ENCODE assay signal across 8 cellular contexts in the genomic region with DNA sequence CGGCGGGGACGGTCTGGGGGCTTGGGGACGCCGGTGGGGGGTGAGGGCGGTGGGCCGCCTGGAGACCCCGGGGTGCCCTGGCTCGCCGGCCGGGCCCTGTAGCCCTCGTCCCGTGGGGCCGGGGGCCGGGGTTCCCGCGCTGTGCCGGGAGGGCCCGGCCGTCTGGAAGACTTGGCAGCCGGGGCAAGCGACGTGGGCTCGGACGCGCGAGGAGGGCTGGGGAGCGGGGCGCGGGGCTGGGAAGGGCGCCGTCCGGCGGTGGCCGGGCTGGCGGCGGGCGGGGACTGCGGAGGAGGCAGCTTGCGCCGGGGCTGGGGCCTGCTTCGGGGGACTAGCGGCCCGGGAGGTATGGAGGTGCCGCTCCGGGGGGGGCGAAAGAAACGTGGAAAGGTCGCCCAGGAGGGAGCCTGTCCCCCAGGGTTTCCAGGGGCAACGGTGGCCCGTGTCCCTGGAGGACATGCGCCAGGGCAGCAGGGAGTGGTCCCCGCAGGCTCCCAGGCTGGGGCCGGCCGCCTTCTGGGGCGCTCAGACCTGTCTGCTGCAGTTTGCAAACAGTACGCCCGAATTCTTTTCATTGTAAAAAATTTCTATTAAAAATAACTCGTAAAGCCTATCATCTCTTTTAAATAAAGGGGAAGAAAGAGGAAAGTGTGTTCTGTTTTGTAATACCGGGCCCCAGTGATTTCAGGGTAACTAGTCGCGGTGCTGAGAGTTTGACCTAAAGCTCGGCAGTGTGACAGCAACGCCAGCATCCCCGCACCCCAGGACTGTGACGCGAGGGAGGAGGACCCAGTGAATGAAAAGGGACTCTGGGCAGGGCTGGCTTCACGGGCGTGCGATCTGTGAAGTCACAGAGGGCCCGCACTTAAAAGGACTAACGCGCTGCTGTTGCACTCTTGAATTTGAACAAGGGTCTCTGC. TPM values are rescaled to one million over a fixed set of nuclear protein-coding genes. Genes with fewer than 3 reads are reported as not detected.
A peak's percentile ranks its signal among the peaks of the same experiment; 100 is the strongest.
DNase-seq lines count a peak whose midpoint lies in the region; ATAC-seq and TF ChIP-seq lines count a peak whose summit lies in the region.

No MANE protein-coding gene starts in this region.

- H3K4me3 ChIP-seq in GM08714 (ENCODE audit: low read length) (peak overlapping the region; percentile 70), colonic mucosa (peak overlapping the region; percentile 70), left lung (peak overlapping the region; percentile 58 to 65)

- peak overlapping the region; percentile 86 for H3K27ac Mint-ChIP-seq in activated CD4-positive, alpha-beta T cell treated with anti-CD3 and anti-CD28 coated beads for 36 hours

- H3K27me3 ChIP-seq in colonic mucosa (no peaks in the 10 kb centered on the region), left lung (peaks cover 3 to 49% of the 10 kb centered on the region in 2 donors)

- H3K9me3 ChIP-seq in colonic mucosa (no peaks in the 10 kb centered on the region), left lung (no peaks in the 10 kb centered on the region)

- ATAC-seq in activated CD4-positive, alpha-beta T cell treated with anti-CD3 and anti-CD28 coated beads for 36 hours = peak; percentile 45
- peak; percentile 73 for ATAC-seq in left lung

- no peaks in the 10 kb centered on the region for H3K27me3 Mint-ChIP-seq in activated CD4-positive, alpha-beta T cell treated with anti-CD3 and anti-CD28 coated beads for 36 hours

- TF ChIP-seq CTCF in colonic mucosa (IDR thresholded peaks at IDR 0.05) (no peak), left lung (IDR thresholded peaks at IDR 0.05) (peak in 1 of 2 donors; percentile 11)

- H3K36me3 ChIP-seq in colonic mucosa (no peaks in the 10 kb centered on the region), left lung (no peaks in the 10 kb centered on the region)

- peaks cover 30% of the 10 kb centered on the region for H3K4me1 Mint-ChIP-seq in activated CD4-positive, alpha-beta T cell treated with anti-CD3 and anti-CD28 coated beads for 36 hours

- peak overlapping the region; percentile 81 for H3K4me3 Mint-ChIP-seq in activated CD4-positive, alpha-beta T cell treated with anti-CD3 and anti-CD28 coated beads for 36 hours

- peaks cover 9% of the 10 kb centered on the region for H3K4me1 ChIP-seq in colonic mucosa
- peaks cover 0 to 17% of the 10 kb centered on the region in 2 donors for H3K4me1 ChIP-seq in left lung

- peaks cover 4% of the 10 kb centered on the region for H3K36me3 Mint-ChIP-seq in activated CD4-positive, alpha-beta T cell treated with anti-CD3 and anti-CD28 coated beads for 36 hours (ENCODE audit: low read depth)

- peak overlapping the region; percentile 73 to 94 for H3K9ac ChIP-seq in colonic mucosa (ENCODE audit: low read depth in 2 of 2, low read length in 2 of 2)

- H3K9me3 Mint-ChIP-seq in activated CD4-positive, alpha-beta T cell treated with anti-CD3 and anti-CD28 coated beads for 36 hours (ENCODE audit: low read depth) = no peaks in the 10 kb centered on the region

- H3K27ac ChIP-seq in colonic mucosa (peak overlapping the region; percentile 85), left lung (peak overlapping the region; percentile 81 to 87)

- intact Hi-C loops in activated CD4-positive, alpha-beta T cell treated with anti-CD3 and anti-CD28 coated beads for 36 hours (cut with DNase I, micrococcal nuclease) = loop anchor here (5.0 kb wide), 3 partner anchors 205 to 1595 kb away; a partner anchor contains a TSS
- intact Hi-C loops in colonic mucosa (cut with DNase I) = no loop called here
- intact Hi-C loops in left lung (cut with DNase I) = no loop called here

- CTCF ChIA-PET in activated CD4-positive, alpha-beta T cell treated with anti-CD3 and anti-CD28 coated beads for 36 hours (lab: Charles Lee) = interaction anchor here (1.1 to 1.5 kb wide), 5 partner anchors 16 to 131 kb away, joined by 3 to 12 read pairs (median 5); no protein-coding TSS in a partner anchor

- peak; percentile 39 for DNase-seq in H4 (ENCODE audit: low spot score)
- DNase-seq in LoVo (ENCODE audit: low spot score) = peak; percentile 61
- DNase-seq in activated CD4-positive, alpha-beta T cell treated with anti-CD3 and anti-CD28 coated beads for 36 hours = peak; percentile 82
- peak; percentile 76 for DNase-seq in colonic mucosa
- peak; percentile 76 to 88 for DNase-seq in left lung
- DNase-seq in stimulated activated CD4-positive, alpha-beta T cell treated with anti-CD3 and anti-CD28 coated beads, Interleukin-4, amount 100 ng/mL, for 1 hour = peak; percentile 60
- DNase-seq in NCI-H1048 (lab: John Stamatoyannopoulos, UW) = no peak

- POLR2A ChIA-PET in activated CD4-positive, alpha-beta T cell treated with anti-CD3 and anti-CD28 coated beads for 36 hours (lab: Charles Lee) = interaction anchor here (1.3 kb wide), 1 partner anchor 121 kb away, joined by 3 read pairs; no protein-coding TSS in a partner anchor

RNA-seq across cellular contexts. Expression of a gene that starts 0.8 kb away (rescaled TPM):
- total RNA-seq in H4 (2014; rRNA removed; shearing (Covaris generic)) = 20.8 and 46.2 TPM in 2 replicates
- total RNA-seq in activated CD4-positive, alpha-beta T cell treated with anti-CD3 and anti-CD28 coated beads for 36 hours = 10 to 100 TPM; 72.8 to 76.4 TPM
- total RNA-seq in colonic mucosa = 100 to 1,000 TPM in 1 of 2 donors, 10 to 100 TPM in 1; 81.8 to 103 TPM
- 10 to 100 TPM; 45.3 to 57.5 TPM for total RNA-seq in left lung

Comparison
In these comparisons a context has a peak if more than half of its experiments do, and no peak if none do; other contexts are left out.
1. intact Hi-C loops: an anchor here in activated CD4-positive, alpha-beta T cell treated with anti-CD3 and anti-CD28 coated beads for 36 hours (5.0 kb wide); none called in colonic mucosa and left lung.